Comparison of ENCODE assay signal across 17 cellular contexts in the genomic region with DNA sequence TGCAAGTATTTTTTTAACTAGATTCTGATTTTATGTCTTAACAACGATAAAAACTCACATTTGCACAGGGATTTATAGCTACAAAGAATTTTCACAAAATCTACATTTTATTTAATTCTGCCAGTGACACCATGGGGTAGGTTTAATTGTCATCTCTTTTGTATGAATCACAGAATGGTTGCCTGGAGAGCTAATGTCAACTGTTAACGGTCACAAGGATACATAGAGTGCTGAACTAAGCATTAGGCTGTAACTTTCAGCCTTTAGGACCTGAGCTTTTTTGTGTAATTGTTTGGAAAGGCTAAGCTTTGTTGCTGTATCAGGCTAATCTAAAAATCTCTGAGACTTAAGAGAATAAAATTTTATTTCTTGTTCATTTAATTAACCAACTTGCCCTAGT.
"Had no signal": no experiment of that assay in that cellular context is flagged by ENCODE, and none has a peak within 500 bp of the region (broad histone marks: within the 10 kb centered on the region; RNA-seq: fewer than 3 reads in every experiment).

No MANE protein-coding gene starts in this region.

- H3K4me3 Mint-ChIP-seq: activated T-helper 17 cell treated with anti-CD3 and anti-CD28 coated beads, Interleukin-2, amount 50 U/mL, for 72 hours; effector memory CD8-positive, alpha-beta T cell; natural killer cell treated with Interleukin-12 subunit alpha and Interleukin-12 subunit beta and Interleukin-15 and Interleukin-18, amount 100 ng/mL, for 72 hours had no signal

- H3K27ac ChIP-seq: prostate gland, skin epidermis had no signal

- ATAC-seq: activated T-helper 17 cell treated with anti-CD3 and anti-CD28 coated beads, Interleukin-2, amount 50 U/mL, for 72 hours; effector memory CD8-positive, alpha-beta T cell; natural killer cell treated with Interleukin-12 subunit alpha and Interleukin-12 subunit beta and Interleukin-15 and Interleukin-18, amount 100 ng/mL, for 72 hours; right cardiac atrium; stimulated activated naive CD8-positive, alpha-beta T cell treated with anti-CD3 and anti-CD28 coated beads, Interleukin-15, Interleukin-2, amounts not matched to agents 100 U/mL and 50 U/mL, for 24 hours had no signal

- H3K27me3 Mint-ChIP-seq: activated T-helper 17 cell treated with anti-CD3 and anti-CD28 coated beads, Interleukin-2, amount 50 U/mL, for 72 hours; effector memory CD8-positive, alpha-beta T cell; natural killer cell treated with Interleukin-12 subunit alpha and Interleukin-12 subunit beta and Interleukin-15 and Interleukin-18, amount 100 ng/mL, for 72 hours had no signal

- H3K4me1 ChIP-seq: prostate gland had no signal

- H3K27ac Mint-ChIP-seq: activated T-helper 17 cell treated with anti-CD3 and anti-CD28 coated beads, Interleukin-2, amount 50 U/mL, for 72 hours; effector memory CD8-positive, alpha-beta T cell; natural killer cell treated with Interleukin-12 subunit alpha and Interleukin-12 subunit beta and Interleukin-15 and Interleukin-18, amount 100 ng/mL, for 72 hours had no signal

- H3K36me3 Mint-ChIP-seq: natural killer cell treated with Interleukin-12 subunit alpha and Interleukin-12 subunit beta and Interleukin-15 and Interleukin-18, amount 100 ng/mL, for 72 hours had no signal

- H3K4me1 Mint-ChIP-seq: activated T-helper 17 cell treated with anti-CD3 and anti-CD28 coated beads, Interleukin-2, amount 50 U/mL, for 72 hours had no signal

- DNase-seq: activated CD4-positive, CD25-positive, alpha-beta regulatory T cell treated with anti-CD3 and anti-CD28 coated beads, Interleukin-2, amount 50 U/mL, for 72 hours; activated naive CD4-positive, alpha-beta T cell treated with Interleukin-2 at 50 U/mL for 16 hours; activated T-cell treated with anti-CD3 and anti-CD28 coated beads for 4 hours; aorta; dermis blood vessel endothelial cell; effector memory CD8-positive, alpha-beta T cell; kidney glomerular epithelial cell; mesendoderm; right cardiac atrium; stimulated activated CD4-positive, alpha-beta T cell treated with anti-CD3 and anti-CD28 coated beads, Interleukin-4, amount 100 ng/mL, for 4 hours; stimulated activated CD8-positive, alpha-beta memory T cell treated with anti-CD3 and anti-CD28 coated beads, Interleukin-4, amount 100 ng/mL, for 48 hours; stimulated activated naive CD8-positive, alpha-beta T cell treated with anti-CD3 and anti-CD28 coated beads, Interleukin-15, Interleukin-2, amounts not matched to agents 100 U/mL and 50 U/mL, for 24 hours; trophoblast cell had no signal
